1 cellular context compared by ENCODE assay signal in the genomic region with DNA sequence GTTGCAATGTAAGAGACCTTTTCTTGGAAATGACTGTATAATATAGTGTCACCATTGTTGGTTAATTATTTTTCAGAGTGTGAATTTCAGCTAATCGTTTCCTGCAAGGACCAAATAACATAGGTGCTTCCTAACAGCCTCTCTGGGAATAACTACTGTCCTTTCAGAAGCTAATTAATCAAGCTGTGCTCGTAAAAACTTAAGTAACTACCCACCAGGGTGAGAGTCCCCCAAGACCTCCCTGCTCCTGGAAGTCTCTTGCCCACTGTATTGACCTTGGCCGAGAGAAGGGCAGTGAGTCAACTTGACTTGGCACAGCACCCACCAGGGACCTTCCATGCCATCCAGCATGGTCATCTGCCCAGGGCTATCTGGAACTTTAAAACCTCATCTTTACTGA.
TF ChIP-seq lines count a peak whose summit lies in the region.

No MANE protein-coding gene starts in this region.

TF ChIP-seq in H1, 55 proteins besides CTCF, POLR2A, EP300 and RAD21:
- TF ChIP-seq NANOG (IDR thresholded peaks at IDR 0.05; ENCODE audit: insufficient read depth, low read depth, low read length, poor library complexity, severe bottlenecking) (peak; percentile 78), GTF2F1 (IDR thresholded peaks at IDR 0.05; ENCODE audit: borderline replicate concordance, low read depth, low read length) (no peak), HDAC2 (IDR thresholded peaks at IDR 0.05; ENCODE audit: borderline replicate concordance in 1 of 2, low read depth in 2 of 2, low read length in 2 of 2) (0 out of 4 replicates have a peak, but pooled peaks of 1 of the 2 experiments have one; percentile 35), CREB1 (IDR thresholded peaks at IDR 0.05) (no peak), CBX5 (IDR thresholded peaks at IDR 0.05; ENCODE audit: low read depth, low read length) (no peak)
- TF ChIP-seq, protein P1, sequence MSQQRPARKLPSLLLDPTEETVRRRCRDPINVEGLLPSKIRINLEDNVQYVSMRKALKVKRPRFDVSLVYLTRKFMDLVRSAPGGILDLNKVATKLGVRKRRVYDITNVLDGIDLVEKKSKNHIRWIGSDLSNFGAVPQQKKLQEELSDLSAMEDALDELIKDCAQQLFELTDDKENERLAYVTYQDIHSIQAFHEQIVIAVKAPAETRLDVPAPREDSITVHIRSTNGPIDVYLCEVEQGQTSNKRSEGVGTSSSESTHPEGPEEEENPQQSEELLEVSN (IDR thresholded peaks at IDR 0.05) = no peak
